ENCODE assay signal across 25 cellular contexts in genomic region chr9:22838266-22838665, GRCh38.
"Had no signal": no experiment of that assay in that cellular context is flagged by ENCODE, and none has a peak within 500 bp of the region (broad histone marks: within the 10 kb centered on the region; RNA-seq: fewer than 3 reads in every experiment).

No MANE protein-coding gene starts in this region.

- H3K27ac Mint-ChIP-seq: dendritic cell treated with granulocyte-macrophage colony-stimulating factor and Interleukin-4, amounts not matched to agents 40 ng/mL and 50 ng/mL, for 4 days; natural killer cell; stimulated activated effector memory CD8-positive, alpha-beta T cell treated with anti-CD3 and anti-CD28 coated beads, Interleukin-12 subunit alpha, Interleukin-12 subunit beta, amount 100 ng/mL, for 72 hours; type B pancreatic cell had no signal

- FAIRE-seq: colon, endothelial cell of umbilical vein had no signal

- H3K9me3 ChIP-seq: esophagus muscularis mucosa, gastroesophageal sphincter, lower lobe of right lung, ovary, psoas muscle, sigmoid colon, thyroid gland had no signal

- H3K4me2 ChIP-seq: hepatocyte had no signal

- H3K27me3 Mint-ChIP-seq: dendritic cell treated with granulocyte-macrophage colony-stimulating factor and Interleukin-4, amounts not matched to agents 40 ng/mL and 50 ng/mL, for 4 days; type B pancreatic cell had no signal

- H3K27me3 ChIP-seq: esophagus muscularis mucosa, foreskin keratinocyte, gastroesophageal sphincter, heart left ventricle, hepatocyte, ovary, sigmoid colon, stomach, thyroid gland had no signal

- H3K79me2 ChIP-seq: hepatocyte had no signal

- ATAC-seq: foreskin keratinocyte; gastroesophageal sphincter; heart left ventricle; left ventricle myocardium superior; lower lobe of right lung; natural killer cell; psoas muscle; right cardiac atrium; stimulated activated effector memory CD8-positive, alpha-beta T cell treated with anti-CD3 and anti-CD28 coated beads, Interleukin-12 subunit alpha, Interleukin-12 subunit beta, amount 100 ng/mL, for 72 hours had no signal

- DNase-seq: effector CD8-positive, alpha-beta T cell; foreskin keratinocyte; heart left ventricle; left ventricle myocardium superior; lower lobe of right lung; natural killer cell; occipital lobe; ovary; posterior cingulate gyrus; psoas muscle; right cardiac atrium; sigmoid colon; stimulated activated CD4-positive, alpha-beta T cell treated with anti-CD3 and anti-CD28 coated beads, Interleukin-2, amount 100 ng/mL, for 24 hours; stimulated activated CD4-positive, alpha-beta T cell treated with anti-CD3 and anti-CD28 coated beads, Interleukin-4, amount 100 ng/mL, for 24 hours; stimulated activated naive CD4-positive, alpha-beta T cell treated with Interleukin-2 at 50 U/mL for 16 hours; stomach; thyroid gland had no signal

- H3K4me1 ChIP-seq: esophagus muscularis mucosa, foreskin keratinocyte, gastroesophageal sphincter, heart left ventricle, lower lobe of right lung, psoas muscle, sigmoid colon, stomach, thyroid gland had no signal

- H3K4me3 Mint-ChIP-seq: dendritic cell treated with granulocyte-macrophage colony-stimulating factor and Interleukin-4, amounts not matched to agents 40 ng/mL and 50 ng/mL, for 4 days; natural killer cell; stimulated activated effector memory CD8-positive, alpha-beta T cell treated with anti-CD3 and anti-CD28 coated beads, Interleukin-12 subunit alpha, Interleukin-12 subunit beta, amount 100 ng/mL, for 72 hours; type B pancreatic cell had no signal

- H3K36me3 Mint-ChIP-seq: natural killer cell; stimulated activated effector memory CD8-positive, alpha-beta T cell treated with anti-CD3 and anti-CD28 coated beads, Interleukin-12 subunit alpha, Interleukin-12 subunit beta, amount 100 ng/mL, for 72 hours; type B pancreatic cell had no signal

- H3K4me3 ChIP-seq: esophagus muscularis mucosa, gastroesophageal sphincter, heart left ventricle, hepatocyte, lower lobe of right lung, ovary, psoas muscle, sigmoid colon, stomach, thyroid gland had no signal

- H3K9me3 Mint-ChIP-seq: type B pancreatic cell had no signal

- H3K4me1 Mint-ChIP-seq: natural killer cell; stimulated activated effector memory CD8-positive, alpha-beta T cell treated with anti-CD3 and anti-CD28 coated beads, Interleukin-12 subunit alpha, Interleukin-12 subunit beta, amount 100 ng/mL, for 72 hours had no signal

- H3K27ac ChIP-seq: esophagus muscularis mucosa, foreskin keratinocyte, gastroesophageal sphincter, heart left ventricle, hepatocyte, lower lobe of right lung, ovary, psoas muscle, sigmoid colon, stomach, thyroid gland had no signal

- H3K36me3 ChIP-seq: esophagus muscularis mucosa, gastroesophageal sphincter, heart left ventricle, lower lobe of right lung, ovary, sigmoid colon, stomach, thyroid gland had no signal

- H2AFZ ChIP-seq: hepatocyte had no signal
